8 cellular contexts compared by ENCODE assay signal in the genomic region with DNA sequence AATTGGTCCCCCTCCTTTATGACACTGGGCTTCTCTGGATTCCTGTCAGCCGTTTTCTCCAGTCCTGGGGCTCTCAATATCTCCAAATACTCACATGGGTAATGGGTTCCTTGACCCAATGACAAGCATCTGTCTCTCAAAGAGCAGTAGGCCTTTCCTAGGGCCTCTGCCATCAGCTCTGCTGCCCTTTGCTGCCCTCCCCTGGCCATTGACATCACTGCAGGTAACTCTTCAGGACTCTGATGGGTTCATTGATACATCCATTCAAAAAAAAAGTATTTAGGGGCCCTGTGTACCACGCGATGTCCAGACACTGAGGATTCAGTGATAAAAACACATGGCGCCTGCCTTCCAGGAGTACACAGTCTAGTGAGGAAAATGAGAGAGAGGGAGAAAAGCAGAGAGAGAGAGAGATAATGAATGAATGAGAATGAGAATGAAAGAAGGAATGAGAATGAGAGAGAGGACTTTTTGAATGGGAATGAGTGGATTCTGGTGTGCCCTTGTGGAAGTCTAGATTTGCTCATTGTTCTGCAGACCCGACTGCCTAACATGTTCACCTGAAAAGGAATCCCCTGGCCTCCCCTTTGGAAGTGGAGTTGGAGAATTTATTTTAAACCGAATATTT. TPM values are rescaled to one million over a fixed set of nuclear protein-coding genes. Genes with fewer than 3 reads are reported as not detected.
DNase-seq lines count a peak whose midpoint lies in the region; ATAC-seq and TF ChIP-seq lines count a peak whose summit lies in the region.

No MANE protein-coding gene starts in this region.

- ATAC-seq in HG02610 (IDR thresholded peaks at IDR 0.05; ENCODE audit: unreplicated experiment) (peak; percentile 90), left lung (peak; percentile 96)
- peak; percentile 46 to 73 for ATAC-seq in activated CD4-positive, CD25-positive, alpha-beta regulatory T cell treated with anti-CD3 and anti-CD28 coated beads, Interleukin-2, amount 50 U/mL, for 24 hours

- DNase-seq in SIG-M5 treated with dmso at 0.1 percent for 504 hours (lab: John Stamatoyannopoulos, UW; ENCODE audit: unreplicated experiment), result peak; percentile 52
- no peak for DNase-seq in SIG-M5 (lab: John Stamatoyannopoulos, UW)
- peak; percentile 50 for DNase-seq in NCI-H1092 treated with DMSO at 0.1 percent for 48 hours (lab: John Stamatoyannopoulos, UW)
- DNase-seq in cerebellar cortex (ENCODE audit: low spot score), result peak; percentile 81
- peak; percentile 56 to 81 for DNase-seq in left lung
- peak; percentile 63 to 75 for DNase-seq in stimulated activated CD4-positive, alpha-beta T cell treated with anti-CD3 and anti-CD28 coated beads, Interleukin-4, amount 100 ng/mL, for 48 hours (ENCODE audit: low read depth in 2 of 2)

- peak; percentile 75 to 83 for TF ChIP-seq CTCF in left lung (IDR thresholded peaks at IDR 0.05)

- no peak overlapping the region for H3K4me3 ChIP-seq in left lung

- no peaks in the 10 kb centered on the region for H3K36me3 ChIP-seq in left lung

- no peak overlapping the region for H3K27ac ChIP-seq in left lung

- intact Hi-C loops in left lung (cut with DNase I), result no loop called here

- H3K9me3 ChIP-seq in left lung, result no peaks in the 10 kb centered on the region

- H3K4me1 ChIP-seq in left lung, result peaks cover 0 to 5% of the 10 kb centered on the region in 2 donors

- peaks cover 0 to 51% of the 10 kb centered on the region in 2 donors for H3K27me3 ChIP-seq in left lung

RNA-seq across cellular contexts. Expression of gene OLFML1, which starts 42.6 kb away (rescaled TPM):
- total RNA-seq in left lung, result 10 to 100 TPM; 28.8 to 44.2 TPM
